In the genomic region with DNA sequence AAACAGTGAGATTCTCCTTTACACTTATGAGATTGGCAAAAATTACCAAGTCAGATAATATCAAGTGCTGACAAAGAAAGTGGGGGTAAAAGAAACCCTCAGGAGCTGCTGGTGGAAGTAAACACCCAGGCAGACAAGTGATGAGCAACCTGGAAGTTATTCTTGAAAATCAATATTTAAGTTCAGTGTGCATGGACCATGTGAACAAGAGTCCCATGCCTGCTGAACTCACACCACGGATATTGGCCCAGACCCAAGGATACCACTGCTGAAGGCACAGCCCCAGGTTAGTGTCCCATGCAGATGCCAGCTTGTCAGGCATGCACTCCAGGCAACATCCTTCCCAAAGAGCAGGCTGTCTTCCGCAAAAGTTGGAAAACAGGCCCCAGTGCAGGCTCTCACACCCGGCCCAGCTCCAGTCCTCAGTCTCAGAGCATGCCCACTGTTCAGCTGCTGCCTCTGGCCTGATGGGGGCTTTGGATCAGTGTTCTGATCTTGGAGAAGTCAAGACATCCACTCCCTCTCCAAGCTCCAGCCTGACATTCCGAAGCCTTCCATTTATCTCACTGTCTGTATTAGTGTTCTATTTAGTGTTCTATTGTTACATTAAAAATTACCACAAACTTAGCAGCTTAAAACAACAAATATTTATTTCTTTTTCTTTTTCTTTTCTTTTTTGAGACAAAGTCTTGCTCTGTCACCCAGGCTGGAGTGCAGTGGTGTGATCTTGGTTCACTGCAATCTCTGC, we compare ENCODE assay signal across 1 cellular context.
TF ChIP-seq lines count a peak whose summit lies in the region.

No MANE protein-coding gene starts in this region.

TF ChIP-seq in HepG2, 621 proteins besides CTCF, POLR2A, EP300 and RAD21 (continued from another document and continues in another):
- TF ChIP-seq ZNF557 (CRISPR knock-in tag; IDR thresholded peaks at IDR 0.05) (0 out of 2 replicates have a peak, but pooled peaks have one; percentile 31), DNMT1 (CRISPR knock-in tag; IDR thresholded peaks at IDR 0.05) (no peak), ZNF251 (CRISPR knock-in tag; IDR thresholded peaks at IDR 0.05) (no peak), CCDC6 (CRISPR knock-in tag; IDR thresholded peaks at IDR 0.05) (peak; percentile 51), KMT2B (CRISPR knock-in tag; IDR thresholded peaks at IDR 0.05) (no peak; the same call in 1 of the 2 replicates), ZNF574 (CRISPR knock-in tag; IDR thresholded peaks at IDR 0.05) (peak; percentile 73), ZNF737 (CRISPR knock-in tag; IDR thresholded peaks at IDR 0.05; ENCODE audit: borderline replicate concordance) (no peak), GMEB1 (CRISPR knock-in tag; IDR thresholded peaks at IDR 0.05; ENCODE audit: borderline replicate concordance) (no peak), ZNF431 (CRISPR knock-in tag; IDR thresholded peaks at IDR 0.05; ENCODE audit: borderline replicate concordance, low read depth) (peak; percentile 39; the same call in 1 of the 2 replicates), ZNF10 (CRISPR knock-in tag; IDR thresholded peaks at IDR 0.05; ENCODE audit: borderline replicate concordance, low read depth) (peak; percentile 91; the same call in 1 of the 2 replicates), GLI4 (CRISPR knock-in tag; IDR thresholded peaks at IDR 0.05; ENCODE audit: borderline replicate concordance) (0 out of 2 replicates have a peak, but pooled peaks have one; percentile 40), ZNF768 (CRISPR knock-in tag; IDR thresholded peaks at IDR 0.05) (no peak), ZNF615 (CRISPR knock-in tag; IDR thresholded peaks at IDR 0.05; ENCODE audit: borderline replicate concordance) (0 out of 2 replicates have a peak, but pooled peaks have one; percentile 39), ZNF879 (CRISPR knock-in tag; IDR thresholded peaks at IDR 0.05) (no peak), SP4 (CRISPR knock-in tag; IDR thresholded peaks at IDR 0.05) (no peak; the same call in 1 of the 2 replicates), MBNL3 (CRISPR knock-in tag; conservative IDR thresholded peaks at IDR 0.05) (no peak), ZNF382 (CRISPR knock-in tag; IDR thresholded peaks at IDR 0.05; ENCODE audit: borderline replicate concordance) (no peak), RERE (CRISPR knock-in tag; IDR thresholded peaks at IDR 0.05; ENCODE audit: low read depth) (peak; percentile 70), TOE1 (CRISPR knock-in tag; IDR thresholded peaks at IDR 0.05) (no peak), ZNF567 (CRISPR knock-in tag; IDR thresholded peaks at IDR 0.05; ENCODE audit: borderline replicate concordance) (peak; percentile 86; the same call in 1 of the 2 replicates), CEBPB (IDR thresholded peaks at IDR 0.05; ENCODE audit: borderline replicate concordance, low read depth, low read length) (no peak), ATF7-NPFF (CRISPR knock-in tag; IDR thresholded peaks at IDR 0.05; ENCODE audit: low read depth) (0 out of 2 replicates have a peak, but pooled peaks have one; percentile 17), ZNF331 (CRISPR knock-in tag; IDR thresholded peaks at IDR 0.05) (peak; percentile 93), TBX3 (IDR thresholded peaks at IDR 0.05; ENCODE audit: borderline replicate concordance) (peak; percentile 64; the same call in 1 of the 2 replicates), ZNF572 (CRISPR knock-in tag; IDR thresholded peaks at IDR 0.05) (no peak)
- TF ChIP-seq, protein P1, sequence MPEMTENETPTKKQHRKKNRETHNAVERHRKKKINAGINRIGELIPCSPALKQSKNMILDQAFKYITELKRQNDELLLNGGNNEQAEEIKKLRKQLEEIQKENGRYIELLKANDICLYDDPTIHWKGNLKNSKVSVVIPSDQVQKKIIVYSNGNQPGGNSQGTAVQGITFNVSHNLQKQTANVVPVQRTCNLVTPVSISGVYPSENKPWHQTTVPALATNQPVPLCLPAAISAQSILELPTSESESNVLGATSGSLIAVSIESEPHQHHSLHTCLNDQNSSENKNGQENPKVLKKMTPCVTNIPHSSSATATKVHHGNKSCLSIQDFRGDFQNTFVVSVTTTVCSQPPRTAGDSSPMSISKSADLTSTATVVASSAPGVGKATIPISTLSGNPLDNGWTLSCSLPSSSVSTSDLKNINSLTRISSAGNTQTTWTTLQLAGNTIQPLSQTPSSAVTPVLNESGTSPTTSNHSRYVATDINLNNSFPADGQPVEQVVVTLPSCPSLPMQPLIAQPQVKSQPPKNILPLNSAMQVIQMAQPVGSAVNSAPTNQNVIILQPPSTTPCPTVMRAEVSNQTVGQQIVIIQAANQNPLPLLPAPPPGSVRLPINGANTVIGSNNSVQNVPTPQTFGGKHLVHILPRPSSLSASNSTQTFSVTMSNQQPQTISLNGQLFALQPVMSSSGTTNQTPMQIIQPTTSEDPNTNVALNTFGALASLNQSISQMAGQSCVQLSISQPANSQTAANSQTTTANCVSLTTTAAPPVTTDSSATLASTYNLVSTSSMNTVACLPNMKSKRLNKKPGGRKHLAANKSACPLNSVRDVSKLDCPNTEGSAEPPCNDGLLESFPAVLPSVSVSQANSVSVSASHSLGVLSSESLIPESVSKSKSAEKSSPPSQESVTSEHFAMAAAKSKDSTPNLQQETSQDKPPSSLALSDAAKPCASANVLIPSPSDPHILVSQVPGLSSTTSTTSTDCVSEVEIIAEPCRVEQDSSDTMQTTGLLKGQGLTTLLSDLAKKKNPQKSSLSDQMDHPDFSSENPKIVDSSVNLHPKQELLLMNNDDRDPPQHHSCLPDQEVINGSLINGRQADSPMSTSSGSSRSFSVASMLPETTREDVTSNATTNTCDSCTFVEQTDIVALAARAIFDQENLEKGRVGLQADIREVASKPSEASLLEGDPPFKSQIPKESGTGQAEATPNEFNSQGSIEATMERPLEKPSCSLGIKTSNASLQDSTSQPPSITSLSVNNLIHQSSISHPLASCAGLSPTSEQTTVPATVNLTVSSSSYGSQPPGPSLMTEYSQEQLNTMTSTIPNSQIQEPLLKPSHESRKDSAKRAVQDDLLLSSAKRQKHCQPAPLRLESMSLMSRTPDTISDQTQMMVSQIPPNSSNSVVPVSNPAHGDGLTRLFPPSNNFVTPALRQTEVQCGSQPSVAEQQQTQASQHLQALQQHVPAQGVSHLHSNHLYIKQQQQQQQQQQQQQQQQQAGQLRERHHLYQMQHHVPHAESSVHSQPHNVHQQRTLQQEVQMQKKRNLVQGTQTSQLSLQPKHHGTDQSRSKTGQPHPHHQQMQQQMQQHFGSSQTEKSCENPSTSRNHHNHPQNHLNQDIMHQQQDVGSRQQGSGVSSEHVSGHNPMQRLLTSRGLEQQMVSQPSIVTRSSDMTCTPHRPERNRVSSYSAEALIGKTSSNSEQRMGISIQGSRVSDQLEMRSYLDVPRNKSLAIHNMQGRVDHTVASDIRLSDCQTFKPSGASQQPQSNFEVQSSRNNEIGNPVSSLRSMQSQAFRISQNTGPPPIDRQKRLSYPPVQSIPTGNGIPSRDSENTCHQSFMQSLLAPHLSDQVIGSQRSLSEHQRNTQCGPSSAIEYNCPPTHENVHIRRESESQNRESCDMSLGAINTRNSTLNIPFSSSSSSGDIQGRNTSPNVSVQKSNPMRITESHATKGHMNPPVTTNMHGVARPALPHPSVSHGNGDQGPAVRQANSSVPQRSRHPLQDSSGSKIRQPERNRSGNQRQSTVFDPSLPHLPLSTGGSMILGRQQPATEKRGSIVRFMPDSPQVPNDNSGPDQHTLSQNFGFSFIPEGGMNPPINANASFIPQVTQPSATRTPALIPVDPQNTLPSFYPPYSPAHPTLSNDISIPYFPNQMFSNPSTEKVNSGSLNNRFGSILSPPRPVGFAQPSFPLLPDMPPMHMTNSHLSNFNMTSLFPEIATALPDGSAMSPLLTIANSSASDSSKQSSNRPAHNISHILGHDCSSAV (CRISPR knock-in tag; IDR thresholded peaks at IDR 0.05; ENCODE audit: borderline replicate concordance), result no peak; the same call in 1 of the 2 replicates
- TF ChIP-seq, protein P2, sequence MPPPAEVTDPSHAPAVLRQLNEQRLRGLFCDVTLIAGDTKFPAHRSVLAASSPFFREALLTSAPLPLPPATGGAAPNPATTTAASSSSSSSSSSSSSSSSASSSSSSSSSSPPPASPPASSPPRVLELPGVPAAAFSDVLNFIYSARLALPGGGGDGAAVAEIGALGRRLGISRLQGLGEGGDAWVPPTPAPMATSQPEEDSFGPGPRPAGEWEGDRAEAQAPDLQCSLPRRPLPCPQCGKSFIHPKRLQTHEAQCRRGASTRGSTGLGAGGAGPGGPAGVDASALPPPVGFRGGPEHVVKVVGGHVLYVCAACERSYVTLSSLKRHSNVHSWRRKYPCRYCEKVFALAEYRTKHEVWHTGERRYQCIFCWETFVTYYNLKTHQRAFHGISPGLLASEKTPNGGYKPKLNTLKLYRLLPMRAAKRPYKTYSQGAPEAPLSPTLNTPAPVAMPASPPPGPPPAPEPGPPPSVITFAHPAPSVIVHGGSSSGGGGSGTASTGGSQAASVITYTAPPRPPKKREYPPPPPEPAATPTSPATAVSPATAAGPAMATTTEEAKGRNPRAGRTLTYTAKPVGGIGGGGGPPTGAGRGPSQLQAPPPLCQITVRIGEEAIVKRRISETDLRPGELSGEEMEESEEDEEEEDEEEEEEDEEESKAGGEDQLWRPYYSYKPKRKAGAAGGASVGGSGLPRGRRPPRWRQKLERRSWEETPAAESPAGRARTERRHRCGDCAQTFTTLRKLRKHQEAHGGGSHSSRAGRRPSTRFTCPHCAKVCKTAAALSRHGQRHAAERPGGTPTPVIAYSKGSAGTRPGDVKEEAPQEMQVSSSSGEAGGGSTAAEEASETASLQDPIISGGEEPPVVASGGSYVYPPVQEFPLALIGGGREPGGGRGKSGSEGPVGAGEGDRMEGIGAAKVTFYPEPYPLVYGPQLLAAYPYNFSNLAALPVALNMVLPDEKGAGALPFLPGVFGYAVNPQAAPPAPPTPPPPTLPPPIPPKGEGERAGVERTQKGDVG (CRISPR knock-in tag; IDR thresholded peaks at IDR 0.05; ENCODE audit: borderline replicate concordance), result peak; percentile 59; the same call in 1 of the 2 replicates
